Comparison of ENCODE assay signal across 38 cellular contexts in the genomic region with DNA sequence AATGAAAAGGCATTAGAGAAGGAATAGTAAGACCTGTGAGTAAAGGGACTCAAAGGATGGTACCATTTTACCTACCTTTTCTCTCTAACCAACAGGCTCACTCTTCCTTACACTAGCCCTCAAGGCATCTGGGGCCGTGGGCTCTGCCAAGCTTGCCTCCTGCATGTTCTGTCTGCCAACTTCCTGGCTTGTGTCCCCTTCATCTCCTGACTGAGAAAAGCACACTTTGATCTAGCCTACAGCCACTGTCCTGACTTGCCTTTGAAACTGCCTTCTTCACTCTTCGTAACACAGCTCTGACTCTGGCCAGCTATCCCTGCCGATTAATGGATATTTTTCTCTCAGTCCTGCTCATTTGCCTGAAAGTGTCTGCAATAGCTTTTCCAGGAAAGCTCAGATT.
"Had no signal": no experiment of that assay in that cellular context is flagged by ENCODE, and none has a peak within 500 bp of the region (broad histone marks: within the 10 kb centered on the region; RNA-seq: fewer than 3 reads in every experiment).

No MANE protein-coding gene starts in this region.

- H3K4me3 ChIP-seq: ascending aorta, cardiac muscle cell had no signal

- H3K9me3 Mint-ChIP-seq: activated CD4-positive, alpha-beta memory T cell treated with anti-CD3 and anti-CD28 coated beads, Interleukin-2, amount 10 ng/mL, durations not matched to agents 7 days and 5 days; activated naive CD4-positive, alpha-beta T cell treated with anti-CD3 and anti-CD28 coated beads, Interleukin-2, amount 10 ng/mL, durations not matched to agents 7 days and 5 days; activated naive CD4-positive, alpha-beta T cell treated with anti-CD3 and anti-CD28 coated beads, Interleukin-2, amount 50 U/mL, for 24 hours; activated naive CD8-positive, alpha-beta T cell treated with anti-CD3 and anti-CD28 coated beads, Interleukin-2, amount 10 ng/mL, durations not matched to agents 7 days and 5 days; activated naive CD8-positive, alpha-beta T cell treated with anti-CD3 and anti-CD28 coated beads, Interleukin-2, amount 50 U/mL, for 24 hours; activated T-cell treated with anti-CD3 and anti-CD28 coated beads, Interleukin-2, amount 50 U/mL, for 24 hours; activated T-helper 2 cell treated with anti-CD3 and anti-CD28 coated beads, Interferon-gamma antibody, Interleukin-2, Interleukin-4, amounts not matched to agents 10 μg/mL and 5 μg/mL and 100 μg/mL, durations not matched to agents 14 hours and 24 hours and 36 hours; brain; T-helper 1 cell treated with Interleukin-12 subunit alpha and Interleukin-12 subunit beta and Interleukin-4 antibody, amounts not matched to agents 30 μg/mL and 1 μg/mL, for 36 hours; T-helper 2 cell treated with Interferon-gamma antibody and Interleukin-4, amounts not matched to agents 5 μg/mL and 100 μg/mL, for 36 hours; WTC11 had no signal

- H3K4me1 ChIP-seq: ascending aorta had no signal

- DNase-seq: activated CD4-positive, alpha-beta memory T cell treated with anti-CD3 and anti-CD28 coated beads, Interleukin-2, amount 10 ng/mL, durations not matched to agents 7 days and 5 days; activated CD4-positive, alpha-beta T cell treated with anti-CD3 and anti-CD28 coated beads for 1 hour; activated CD4-positive, alpha-beta T cell treated with anti-CD3 and anti-CD28 coated beads for 36 hours; activated CD4-positive, alpha-beta T cell treated with anti-CD3 and anti-CD28 coated beads for 48 hours; activated CD4-positive, alpha-beta T cell treated with anti-CD3 and anti-CD28 coated beads, Interleukin-2, amount 10 ng/mL, durations not matched to agents 7 days and 5 days; activated CD4-positive, alpha-beta T cell treated with anti-CD3 and anti-CD28 coated beads, Interleukin-2, amount 50 U/mL, for 48 hours; activated CD4-positive, CD25-positive, alpha-beta regulatory T cell; activated CD8-positive, alpha-beta memory T cell treated with anti-CD3 and anti-CD28 coated beads for 24 hours; activated CD8-positive, alpha-beta memory T cell treated with anti-CD3 and anti-CD28 coated beads, Interleukin-2, amount 10 ng/mL, durations not matched to agents 7 days and 5 days; activated CD8-positive, alpha-beta memory T cell treated with anti-CD3 and anti-CD28 coated beads, Interleukin-2, amount 50 U/mL, for 48 hours; activated CD8-positive, alpha-beta T cell treated with anti-CD3 and anti-CD28 coated beads, Interleukin-2, amount 10 ng/mL, durations not matched to agents 7 days and 5 days; activated effector memory CD4-positive, alpha-beta T cell treated with Interleukin-2 at 50 U/mL for 16 hours; activated gamma-delta T cell; activated naive CD4-positive, alpha-beta T cell treated with anti-CD3 and anti-CD28 coated beads, Interleukin-2, amount 10 ng/mL, durations not matched to agents 7 days and 5 days; activated naive CD4-positive, alpha-beta T cell treated with Interleukin-2 at 50 U/mL for 16 hours; activated naive CD8-positive, alpha-beta T cell treated with anti-CD3 and anti-CD28 coated beads, Interleukin-2, amount 10 ng/mL, durations not matched to agents 7 days and 5 days; activated naive CD8-positive, alpha-beta T cell treated with anti-CD3 and anti-CD28 coated beads, Interleukin-2, amount 50 U/mL, for 24 hours; activated T-cell treated with anti-CD3 and anti-CD28 coated beads, Interleukin-2, amount 50 U/mL, for 24 hours; activated T-cell treated with anti-CD3 and anti-CD28 coated beads, Interleukin-2, amount 50 U/mL, for 48 hours; amygdala; anterior cingulate cortex; central memory CD4-positive, alpha-beta T cell; T-helper 1 cell; T-helper 2 cell; T-helper 9 cell; WERI-Rb-1 had no signal

- H3K36me3 ChIP-seq: ascending aorta, cardiac muscle cell, WERI-Rb-1 had no signal

- ATAC-seq: activated CD4-positive, alpha-beta T cell treated with anti-CD3 and anti-CD28 coated beads for 36 hours; activated CD4-positive, CD25-positive, alpha-beta regulatory T cell treated with anti-CD3 and anti-CD28 coated beads, Interleukin-2, amount 50 U/mL, for 24 hours; activated CD8-positive, alpha-beta memory T cell treated with anti-CD3 and anti-CD28 coated beads, Interleukin-2, amount 10 ng/mL, durations not matched to agents 7 days and 5 days; activated CD8-positive, alpha-beta T cell treated with anti-CD3 and anti-CD28 coated beads, Interleukin-2, amount 10 ng/mL, durations not matched to agents 7 days and 5 days; activated naive CD8-positive, alpha-beta T cell treated with anti-CD3 and anti-CD28 coated beads, Interleukin-2, amount 50 U/mL, for 24 hours; WTC11 had no signal

- H3K9me3 ChIP-seq: ascending aorta had no signal

- H3K27ac Mint-ChIP-seq: activated CD4-positive, alpha-beta memory T cell treated with anti-CD3 and anti-CD28 coated beads, Interleukin-2, amount 10 ng/mL, durations not matched to agents 7 days and 5 days; activated CD4-positive, alpha-beta T cell treated with anti-CD3 and anti-CD28 coated beads for 36 hours; activated CD4-positive, alpha-beta T cell treated with anti-CD3 and anti-CD28 coated beads, Interleukin-2, amount 10 ng/mL, durations not matched to agents 7 days and 5 days; activated CD8-positive, alpha-beta memory T cell treated with anti-CD3 and anti-CD28 coated beads, Interleukin-2, amount 10 ng/mL, durations not matched to agents 7 days and 5 days; activated CD8-positive, alpha-beta T cell treated with anti-CD3 and anti-CD28 coated beads, Interleukin-2, amount 10 ng/mL, durations not matched to agents 7 days and 5 days; activated naive CD4-positive, alpha-beta T cell treated with anti-CD3 and anti-CD28 coated beads, Interleukin-2, amount 10 ng/mL, durations not matched to agents 7 days and 5 days; activated naive CD4-positive, alpha-beta T cell treated with anti-CD3 and anti-CD28 coated beads, Interleukin-2, amount 50 U/mL, for 24 hours; activated naive CD8-positive, alpha-beta T cell; activated naive CD8-positive, alpha-beta T cell treated with anti-CD3 and anti-CD28 coated beads, Interleukin-2, amount 10 ng/mL, durations not matched to agents 7 days and 5 days; activated naive CD8-positive, alpha-beta T cell treated with anti-CD3 and anti-CD28 coated beads, Interleukin-2, amount 50 U/mL, for 24 hours; activated T-cell treated with anti-CD3 and anti-CD28 coated beads, Interleukin-2, amount 50 U/mL, for 24 hours; activated T-helper 2 cell treated with anti-CD3 and anti-CD28 coated beads, Interferon-gamma antibody, Interleukin-2, Interleukin-4, amounts not matched to agents 10 μg/mL and 5 μg/mL and 100 μg/mL, durations not matched to agents 14 hours and 24 hours and 36 hours; brain; T-helper 1 cell treated with Interleukin-12 subunit alpha and Interleukin-12 subunit beta and Interleukin-4 antibody, amounts not matched to agents 30 μg/mL and 1 μg/mL, for 36 hours; T-helper 2 cell treated with Interferon-gamma antibody and Interleukin-4, amounts not matched to agents 5 μg/mL and 100 μg/mL, for 36 hours; WTC11 had no signal

- H3K27me3 Mint-ChIP-seq: activated CD4-positive, alpha-beta T cell treated with anti-CD3 and anti-CD28 coated beads for 36 hours; activated CD4-positive, alpha-beta T cell treated with anti-CD3 and anti-CD28 coated beads, Interleukin-2, amount 10 ng/mL, durations not matched to agents 7 days and 5 days; activated CD8-positive, alpha-beta memory T cell treated with anti-CD3 and anti-CD28 coated beads, Interleukin-2, amount 10 ng/mL, durations not matched to agents 7 days and 5 days; activated naive CD4-positive, alpha-beta T cell treated with anti-CD3 and anti-CD28 coated beads, Interleukin-2, amount 10 ng/mL, durations not matched to agents 7 days and 5 days; activated naive CD4-positive, alpha-beta T cell treated with anti-CD3 and anti-CD28 coated beads, Interleukin-2, amount 50 U/mL, for 24 hours; activated naive CD8-positive, alpha-beta T cell; activated naive CD8-positive, alpha-beta T cell treated with anti-CD3 and anti-CD28 coated beads, Interleukin-2, amount 10 ng/mL, durations not matched to agents 7 days and 5 days; activated naive CD8-positive, alpha-beta T cell treated with anti-CD3 and anti-CD28 coated beads, Interleukin-2, amount 50 U/mL, for 24 hours; activated T-cell treated with anti-CD3 and anti-CD28 coated beads, Interleukin-2, amount 50 U/mL, for 24 hours had no signal

- H3K27ac ChIP-seq: ascending aorta, cardiac muscle cell, WERI-Rb-1 had no signal

- H3K4me3 Mint-ChIP-seq: activated CD4-positive, alpha-beta memory T cell treated with anti-CD3 and anti-CD28 coated beads, Interleukin-2, amount 10 ng/mL, durations not matched to agents 7 days and 5 days; activated CD4-positive, alpha-beta T cell treated with anti-CD3 and anti-CD28 coated beads for 36 hours; activated CD4-positive, alpha-beta T cell treated with anti-CD3 and anti-CD28 coated beads, Interleukin-2, amount 10 ng/mL, durations not matched to agents 7 days and 5 days; activated CD8-positive, alpha-beta memory T cell treated with anti-CD3 and anti-CD28 coated beads, Interleukin-2, amount 10 ng/mL, durations not matched to agents 7 days and 5 days; activated CD8-positive, alpha-beta T cell treated with anti-CD3 and anti-CD28 coated beads, Interleukin-2, amount 10 ng/mL, durations not matched to agents 7 days and 5 days; activated naive CD4-positive, alpha-beta T cell treated with anti-CD3 and anti-CD28 coated beads, Interleukin-2, amount 10 ng/mL, durations not matched to agents 7 days and 5 days; activated naive CD4-positive, alpha-beta T cell treated with anti-CD3 and anti-CD28 coated beads, Interleukin-2, amount 50 U/mL, for 24 hours; activated naive CD8-positive, alpha-beta T cell; activated naive CD8-positive, alpha-beta T cell treated with anti-CD3 and anti-CD28 coated beads, Interleukin-2, amount 10 ng/mL, durations not matched to agents 7 days and 5 days; activated naive CD8-positive, alpha-beta T cell treated with anti-CD3 and anti-CD28 coated beads, Interleukin-2, amount 50 U/mL, for 24 hours; activated T-cell treated with anti-CD3 and anti-CD28 coated beads, Interleukin-2, amount 50 U/mL, for 24 hours; brain; T-helper 1 cell treated with Interleukin-12 subunit alpha and Interleukin-12 subunit beta and Interleukin-4 antibody, amounts not matched to agents 30 μg/mL and 1 μg/mL, for 36 hours; T-helper 2 cell treated with Interferon-gamma antibody and Interleukin-4, amounts not matched to agents 5 μg/mL and 100 μg/mL, for 36 hours; WTC11 had no signal

- H3K4me1 Mint-ChIP-seq: activated CD4-positive, alpha-beta memory T cell treated with anti-CD3 and anti-CD28 coated beads, Interleukin-2, amount 10 ng/mL, durations not matched to agents 7 days and 5 days; activated CD8-positive, alpha-beta memory T cell treated with anti-CD3 and anti-CD28 coated beads, Interleukin-2, amount 10 ng/mL, durations not matched to agents 7 days and 5 days; activated naive CD8-positive, alpha-beta T cell treated with anti-CD3 and anti-CD28 coated beads, Interleukin-2, amount 50 U/mL, for 24 hours had no signal

- H3K27me3 ChIP-seq: ascending aorta, cardiac muscle cell had no signal

- H3K36me3 Mint-ChIP-seq: activated CD8-positive, alpha-beta memory T cell treated with anti-CD3 and anti-CD28 coated beads, Interleukin-2, amount 10 ng/mL, durations not matched to agents 7 days and 5 days; activated naive CD4-positive, alpha-beta T cell treated with anti-CD3 and anti-CD28 coated beads, Interleukin-2, amount 10 ng/mL, durations not matched to agents 7 days and 5 days; activated naive CD4-positive, alpha-beta T cell treated with anti-CD3 and anti-CD28 coated beads, Interleukin-2, amount 50 U/mL, for 24 hours; activated naive CD8-positive, alpha-beta T cell; activated naive CD8-positive, alpha-beta T cell treated with anti-CD3 and anti-CD28 coated beads, Interleukin-2, amount 10 ng/mL, durations not matched to agents 7 days and 5 days; brain; WTC11 had no signal

- FAIRE-seq: bronchial epithelial cell, TTC549 had no signal
